ENCODE assay signal across 9 cellular contexts in the genomic region with DNA sequence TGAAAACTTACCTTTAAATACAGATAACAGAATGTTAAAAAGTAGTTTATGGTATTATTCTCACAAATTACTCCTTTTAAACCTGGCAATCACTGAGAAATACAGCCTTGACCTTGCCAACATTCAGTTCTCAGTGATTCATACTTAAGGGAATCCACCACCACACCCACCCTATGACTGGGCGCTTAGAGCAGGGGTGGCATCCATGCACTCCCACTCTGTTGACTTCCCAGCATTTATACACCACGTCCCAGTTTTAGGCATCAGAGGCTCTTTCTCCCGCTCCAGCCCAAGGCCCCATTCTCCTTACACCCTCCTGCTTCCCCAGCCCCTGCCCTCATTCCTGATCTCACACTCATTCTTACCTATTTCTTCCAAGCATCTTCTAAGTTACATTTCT. TPM values are rescaled to one million over a fixed set of nuclear protein-coding genes. Genes with fewer than 3 reads are reported as not detected.
DNase-seq lines count a peak whose midpoint lies in the region; ATAC-seq and TF ChIP-seq lines count a peak whose summit lies in the region.
"Had no signal": no experiment of that assay in that cellular context is flagged by ENCODE, and none has a peak within 500 bp of the region (broad histone marks: within the 10 kb centered on the region; RNA-seq: fewer than 3 reads in every experiment).

No MANE protein-coding gene starts in this region.

- peaks cover 13 to 22% of the 10 kb centered on the region in 2 donors for H3K4me1 ChIP-seq in lung (ENCODE audit: control insufficient read depth in 2 of 2, insufficient read depth in 2 of 2, low read length in 2 of 2)

- DNase-seq in 8988T (peak; percentile 60), HPDE6-E6E7 (ENCODE audit: extremely low spot score) (peak; percentile 86), MCF 10A (ENCODE audit: unreplicated experiment) (peak; percentile 95), lung (ENCODE audit: low spot score) (no peak), NCI-H748 (lab: John Stamatoyannopoulos, UW; ENCODE audit: unreplicated experiment) (no peak), middle frontal gyrus (ENCODE audit: extremely low spot score, low spot score) (no peak), pons (ENCODE audit: low spot score) (no peak)
- DNase-seq in naive thymus-derived CD8-positive, alpha-beta T cell: no peak

- no TSS peak for BruUV-seq in MCF 10A (replicated peaks; lab: Mats Ljungman, UMichigan)

- intact Hi-C loops in MCF 10A (cut with micrococcal nuclease): loop anchor here (1.0 kb wide), 1 partner anchor 15 kb away; no protein-coding TSS in a partner anchor

- H3K36me3 Mint-ChIP-seq in MCF 10A (ENCODE audit: insufficient read depth, unreplicated experiment): peaks cover 33% of the 10 kb centered on the region
- peaks cover 0 to 60% (median 8%) of the 10 kb centered on the region in 3 donors for H3K36me3 Mint-ChIP-seq in naive thymus-derived CD8-positive, alpha-beta T cell

- H3K4me3 Mint-ChIP-seq in MCF 10A (ENCODE audit: unreplicated experiment): peak overlapping the region; percentile 48
- H3K4me3 Mint-ChIP-seq in naive thymus-derived CD8-positive, alpha-beta T cell: no peak overlapping the region

- no peak for TF ChIP-seq CTCF in MCF 10A (IDR thresholded peaks at IDR 0.05; ENCODE audit: unreplicated experiment)
- no peak for TF ChIP-seq CTCF in lung (IDR thresholded peaks at IDR 0.05; ENCODE audit: control extremely low read depth, extremely low read depth)

- H3K4me1 Mint-ChIP-seq in MCF 10A (ENCODE audit: insufficient read depth, unreplicated experiment): peaks cover 71% of the 10 kb centered on the region
- H3K4me1 Mint-ChIP-seq in naive thymus-derived CD8-positive, alpha-beta T cell: peaks cover 32 to 61% (median 49%) of the 10 kb centered on the region in 4 donors

- peak overlapping the region; percentile 1 to 63 for H3K27ac ChIP-seq in lung (ENCODE audit: low read depth in 1 of 2, low read length in 1 of 2)
- H3K27ac ChIP-seq: VCaP had no signal

- no peaks in the 10 kb centered on the region for H3K9me3 ChIP-seq in lung (ENCODE audit: control insufficient read depth in 2 of 2, insufficient read depth in 1 of 2, low read length in 1 of 2)

- H3K4me3 ChIP-seq in lung: no peak overlapping the region

- peak; percentile 77 for ATAC-seq in lung (ENCODE audit: insufficient read depth, low FRiP score)
- no peak for ATAC-seq in naive thymus-derived CD8-positive, alpha-beta T cell

- H3K27me3 ChIP-seq in lung (ENCODE audit: control insufficient read depth, insufficient read depth): no peaks in the 10 kb centered on the region

- 77 to 89% methylated on average over 3 of the region's 3 CpGs for WGBS in lung, 2 donors

- H3K9me3 Mint-ChIP-seq in MCF 10A (ENCODE audit: unreplicated experiment): no peaks in the 10 kb centered on the region
- no peaks in the 10 kb centered on the region for H3K9me3 Mint-ChIP-seq in naive thymus-derived CD8-positive, alpha-beta T cell

- no peaks in the 10 kb centered on the region for H3K27me3 Mint-ChIP-seq in MCF 10A (ENCODE audit: insufficient read depth, unreplicated experiment)
- H3K27me3 Mint-ChIP-seq in naive thymus-derived CD8-positive, alpha-beta T cell: no peaks in the 10 kb centered on the region

- peak overlapping the region; percentile 87 for H3K27ac Mint-ChIP-seq in MCF 10A (ENCODE audit: low read depth, unreplicated experiment)
- peak overlapping the region in 4 of 10 donors; percentile 8 to 52 (median 48) for H3K27ac Mint-ChIP-seq in naive thymus-derived CD8-positive, alpha-beta T cell

- POLR2A ChIA-PET in MCF 10A (lab: Yijun Ruan, JAX): interaction anchor here (0.7 to 12.6 kb wide), 13 partner anchors 10 to 398 kb away, joined by 3 to 291 read pairs (median 5); partner anchors contain the start of genes REV3L and TRAF3IP2
- POLR2A ChIA-PET in naive thymus-derived CD8-positive, alpha-beta T cell (lab: Charles Lee): interaction anchor here (0.6 kb wide), 1 partner anchor 79 kb away, joined by 6 read pairs; no protein-coding TSS in a partner anchor

- CTCF ChIA-PET in MCF 10A (lab: Yijun Ruan, JAX): no interaction called here

- peaks cover 0 to 3% of the 10 kb centered on the region in 2 donors for H3K36me3 ChIP-seq in lung (ENCODE audit: control insufficient read depth in 2 of 2, insufficient read depth in 2 of 2, low read length in 2 of 2)

RNA-seq across cellular contexts. Expression of gene TRAF3IP2, which starts 16.3 kb away (rescaled TPM):
- total RNA-seq in MCF 10A (2022) (56.8 and 57.9 TPM in 2 replicates), lung (10 to 100 TPM; 33.5 to 42.0 TPM)
- 10 to 100 TPM; 32.7 to 42.8 TPM for polyA plus RNA-seq in lung
- 10 to 100 TPM; 16.4 to 17.1 TPM for total RNA-seq in naive thymus-derived CD8-positive, alpha-beta T cell
- polyA plus RNA-seq in naive thymus-derived CD8-positive, alpha-beta T cell: 10 to 100 TPM in 2 of 3 donors, 1 to 10 TPM in 1; 9.4 to 20.1 (median 17.0) TPM

Comparison
In these comparisons a context has a peak if more than half of its experiments do, and no peak if none do; other contexts are left out.
1. DNase-seq: peak in 8988T (single experiment), HPDE6-E6E7 (single experiment) and MCF 10A (single experiment); none in lung (single experiment), NCI-H748 (single experiment), middle frontal gyrus (single experiment), naive thymus-derived CD8-positive, alpha-beta T cell (0 of 10) and pons (single experiment).